8 cellular contexts compared by ENCODE assay signal in genomic region chr5:43017438-43017820, GRCh38. TPM values are rescaled to one million over a fixed set of nuclear protein-coding genes. Genes with fewer than 3 reads are reported as not detected.
DNase-seq lines count a peak whose midpoint lies in the region; ATAC-seq and TF ChIP-seq lines count a peak whose summit lies in the region.

No MANE protein-coding gene starts in this region.

- ATAC-seq in activated naive CD4-positive, alpha-beta T cell treated with anti-CD3 and anti-CD28 coated beads, Interleukin-2, amount 50 U/mL, for 72 hours = peak; percentile 19 to 30
- peak; percentile 40 to 47 for ATAC-seq in gastrocnemius medialis

- in situ Hi-C loops in gastrocnemius medialis (cut with MboI; ENCODE audit: low sequenced_read_pairs in 4 of 4) = no loop called here

- intact Hi-C loops in gastrocnemius medialis (cut with DNase I; ENCODE audit: low total_unique reads) = loop anchor here (1.0 kb wide), 1 partner anchor 8 kb away; no protein-coding TSS in a partner anchor

- peak overlapping the region; percentile 95 to 100 (median 96) for H3K27ac ChIP-seq in gastrocnemius medialis

- DNase-seq in stimulated activated CD4-positive, alpha-beta T cell treated with anti-CD3 and anti-CD28 coated beads, Interleukin-12 subunit alpha, Interleukin-12 subunit beta, amount 100 ng/mL, for 4 hours = peak; percentile 15
- DNase-seq in stimulated activated CD4-positive, alpha-beta T cell treated with anti-CD3 and anti-CD28 coated beads, Interleukin-2, amount 100 ng/mL, for 48 hours = no peak
- DNase-seq in NCI-H128 (lab: John Stamatoyannopoulos, UW; ENCODE audit: unreplicated experiment) (peak; percentile 23), hepatic stellate cell (ENCODE audit: low spot score) (peak; percentile 45), gastrocnemius medialis (no peak), iPS-NIHi7 (ENCODE audit: extremely low spot score) (no peak), NCI-H524 treated with DMSO at 0.1 percent for 48 hours (lab: John Stamatoyannopoulos, UW) (no peak)
- no peak for DNase-seq in activated naive CD4-positive, alpha-beta T cell treated with anti-CD3 and anti-CD28 coated beads, Interleukin-2, amount 50 U/mL, for 72 hours (ENCODE audit: low spot score in 2 of 2)

- peak in 2 of 5 experiments; percentile 9 to 21 for TF ChIP-seq CTCF in gastrocnemius medialis (IDR thresholded peaks at IDR 0.05 in 4 of 5, conservative IDR thresholded peaks at IDR 0.05 in 1 of 5)

- H3K9me3 Mint-ChIP-seq in activated naive CD4-positive, alpha-beta T cell treated with anti-CD3 and anti-CD28 coated beads, Interleukin-2, amount 50 U/mL, for 72 hours = no peaks in the 10 kb centered on the region

- H3K4me3 ChIP-seq in gastrocnemius medialis = peak overlapping the region; percentile 68 to 90 (median 80)

- TF ChIP-seq POLR2A in gastrocnemius medialis (IDR thresholded peaks at IDR 0.05) = no peak

- peaks cover 0 to 6% of the 10 kb centered on the region in 2 donors for H3K36me3 Mint-ChIP-seq in activated naive CD4-positive, alpha-beta T cell treated with anti-CD3 and anti-CD28 coated beads, Interleukin-2, amount 50 U/mL, for 72 hours

- H3K9me3 ChIP-seq in gastrocnemius medialis = no peaks in the 10 kb centered on the region

- peaks cover 6 to 19% of the 10 kb centered on the region in 2 donors for H3K4me1 ChIP-seq in gastrocnemius medialis

- peak overlapping the region; percentile 99 for H3K27ac Mint-ChIP-seq in activated naive CD4-positive, alpha-beta T cell treated with anti-CD3 and anti-CD28 coated beads, Interleukin-2, amount 50 U/mL, for 72 hours

- H3K36me3 ChIP-seq in gastrocnemius medialis = no peaks in the 10 kb centered on the region

- peaks cover 0 to 6% (median 0%) of the 10 kb centered on the region in 3 donors for H3K27me3 ChIP-seq in gastrocnemius medialis

RNA-seq across cellular contexts. Expression of gene ANXA2R, which starts 22.7 kb away (rescaled TPM):
- 1 to 10 TPM; 5.3 to 8.4 TPM for total RNA-seq in activated naive CD4-positive, alpha-beta T cell treated with anti-CD3 and anti-CD28 coated beads, Interleukin-2, amount 50 U/mL, for 72 hours
- total RNA-seq in gastrocnemius medialis = 1 to 10 TPM; 1.1 to 3.3 (median 1.4) TPM

Comparison
In these comparisons a context has a peak if more than half of its experiments do, and no peak if none do; other contexts are left out.
1. DNase-seq: peak in stimulated activated CD4-positive, alpha-beta T cell treated with anti-CD3 and anti-CD28 coated beads, Interleukin-12 subunit alpha, Interleukin-12 subunit beta, amount 100 ng/mL, for 4 hours (single experiment), NCI-H128 (single experiment) and hepatic stellate cell (single experiment); none in stimulated activated CD4-positive, alpha-beta T cell treated with anti-CD3 and anti-CD28 coated beads, Interleukin-2, amount 100 ng/mL, for 48 hours (0 of 2), activated naive CD4-positive, alpha-beta T cell treated with anti-CD3 and anti-CD28 coated beads, Interleukin-2, amount 50 U/mL, for 72 hours (0 of 2), gastrocnemius medialis (0 of 2), iPS-NIHi7 (single experiment) and NCI-H524 treated with DMSO at 0.1 percent for 48 hours (single experiment).